In the genomic region with DNA sequence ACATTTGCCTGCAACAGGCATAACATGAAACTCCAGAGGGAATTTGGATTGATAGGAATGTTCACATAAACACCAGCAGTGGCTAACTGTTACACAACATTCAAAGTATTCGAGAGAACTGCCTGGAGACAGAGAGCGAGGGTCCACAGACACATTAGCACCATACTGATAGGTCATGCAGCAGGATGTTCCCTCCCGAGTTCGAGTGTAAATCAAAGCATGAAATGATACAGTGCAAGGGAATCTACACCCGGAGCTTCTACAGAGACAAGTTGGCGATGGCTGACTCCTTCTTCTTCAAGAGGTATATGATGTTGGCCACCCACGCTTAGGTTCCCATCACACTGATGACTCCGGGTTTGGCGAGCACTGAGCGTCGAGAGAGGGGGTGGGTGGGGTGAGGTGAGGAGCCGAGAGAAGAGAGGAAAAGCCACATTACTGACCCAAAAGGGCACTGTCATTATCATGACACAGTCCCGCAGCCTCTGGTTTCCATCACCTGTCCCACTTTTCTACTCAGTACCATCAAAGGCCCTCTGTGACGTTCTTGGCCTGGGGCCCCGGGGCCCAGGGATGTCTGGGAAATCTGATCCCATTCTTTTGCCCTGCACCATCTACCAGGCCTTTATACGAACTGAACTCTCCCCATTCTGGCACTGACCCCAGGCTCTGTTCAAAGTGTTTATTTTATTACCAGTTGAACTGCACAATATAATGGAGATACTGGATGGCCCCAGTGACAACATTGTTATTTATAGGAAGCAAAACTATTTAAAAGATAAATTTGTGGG, we compare ENCODE assay signal across 13 cellular contexts.
A peak's percentile ranks its signal among the peaks of the same experiment; 100 is the strongest.
DNase-seq lines count a peak whose midpoint lies in the region; ATAC-seq and TF ChIP-seq lines count a peak whose summit lies in the region.
"Had no signal": no experiment of that assay in that cellular context is flagged by ENCODE, and none has a peak within 500 bp of the region (broad histone marks: within the 10 kb centered on the region; RNA-seq: fewer than 3 reads in every experiment).

No MANE protein-coding gene starts in this region.

- H3K79me1 ChIP-seq in mesenchymal stem cell (replicated peaks; ENCODE audit: low read length, poor library complexity, severe bottlenecking) = no peaks in the 10 kb centered on the region

- in situ Hi-C loops in brain microvascular endothelial cell (cut with HindIII; ENCODE audit: low pct_ligation_motif_present, low sequenced_read_pairs) = no loop called here

- peak overlapping the region; percentile 16 for H2AK5ac ChIP-seq in mesenchymal stem cell (ENCODE audit: low read length, severe bottlenecking)

- ATAC-seq in body of pancreas (no peak), GM21737 (IDR thresholded peaks at IDR 0.05; ENCODE audit: unreplicated experiment) (no peak)
- ATAC-seq: activated CD8-positive, alpha-beta T cell treated with anti-CD3 and anti-CD28 coated beads, Interleukin-2, amount 10 ng/mL, durations not matched to agents 7 days and 5 days had no signal

- no peak overlapping the region for H2AFZ ChIP-seq in mesenchymal stem cell (ENCODE audit: low read depth, low read length)

- peak overlapping the region; percentile 94 for H4K91ac ChIP-seq in mesenchymal stem cell (ENCODE audit: low read length)

- intact Hi-C loops in body of pancreas (cut with DNase I) = no loop called here

- no peak overlapping the region for H3K4me2 ChIP-seq in mesenchymal stem cell (ENCODE audit: low read length, poor library complexity, severe bottlenecking)

- H3K36me3 ChIP-seq in brain microvascular endothelial cell (replicated peaks) (peaks cover 58% of the 10 kb centered on the region), mesenchymal stem cell (ENCODE audit: control insufficient read depth in 1 of 2, insufficient read depth in 2 of 2, low read depth in 1 of 2, low read length in 2 of 2) (peaks cover 0 to 84% of the 10 kb centered on the region in 2 experiments), tibial nerve (no peaks in the 10 kb centered on the region), body of pancreas (replicated peaks in 1 of 2; ENCODE audit: insufficient read depth in 1 of 2, low read depth in 2 of 2) (no peaks in the 10 kb centered on the region)

- H3K9ac ChIP-seq in mesenchymal stem cell (ENCODE audit: low read length) = peak overlapping the region; percentile 68

- H3K27me3 ChIP-seq in brain microvascular endothelial cell (replicated peaks) (no peaks in the 10 kb centered on the region), mesenchymal stem cell (ENCODE audit: control insufficient read depth in 1 of 2, insufficient read depth in 1 of 2, low read length in 2 of 2) (no peaks in the 10 kb centered on the region), tibial nerve (no peaks in the 10 kb centered on the region), body of pancreas (no peaks in the 10 kb centered on the region)

- peak overlapping the region; percentile 20 to 88 for H3K4ac ChIP-seq in mesenchymal stem cell (ENCODE audit: low read depth in 1 of 2, low read length in 2 of 2)

- peak overlapping the region; percentile 65 to 80 for H2BK12ac ChIP-seq in mesenchymal stem cell (ENCODE audit: low read length in 2 of 2)

- no peak overlapping the region for H3K14ac ChIP-seq in mesenchymal stem cell (ENCODE audit: low read length in 2 of 2)

- peak overlapping the region; percentile 81 for H4K8ac ChIP-seq in mesenchymal stem cell (ENCODE audit: low read length)

- peak overlapping the region; percentile 60 for H2BK15ac ChIP-seq in mesenchymal stem cell (ENCODE audit: low read depth, poor library complexity, severe bottlenecking)

- H2BK5ac ChIP-seq in mesenchymal stem cell (ENCODE audit: low read depth, low read length, poor library complexity, severe bottlenecking) = no peak overlapping the region

- no peak overlapping the region for H3K23ac ChIP-seq in mesenchymal stem cell (ENCODE audit: low read length in 2 of 2)

- H3K27ac ChIP-seq in brain microvascular endothelial cell (peak overlapping the region; percentile 57), mesenchymal stem cell (ENCODE audit: low read length, poor library complexity, severe bottlenecking) (peak overlapping the region; percentile 29), tibial nerve (peak overlapping the region in 3 of 4 donors; percentile 55 to 65 (median 64)), body of pancreas (no peak overlapping the region)

- H3K4me1 ChIP-seq in mesenchymal stem cell (ENCODE audit: control insufficient read depth, insufficient read depth, low read depth, low read length) = peaks cover 7% of the 10 kb centered on the region
- H3K4me1 ChIP-seq in tibial nerve = peaks cover 0 to 65% (median 5%) of the 10 kb centered on the region in 4 donors
- H3K4me1 ChIP-seq in body of pancreas = no peaks in the 10 kb centered on the region

- DNase-seq in M059J (ENCODE audit: low read depth) (peak; percentile 43), brain microvascular endothelial cell (peak; percentile 75), mesenchymal stem cell (peak; percentile 96), tibial nerve (ENCODE audit: low spot score in 2 of 2) (no peak), body of pancreas (no peak), NCI-H2171 treated with DMSO at 0.1 percent for 48 hours (lab: John Stamatoyannopoulos, UW) (no peak)
- DNase-seq: activated CD8-positive, alpha-beta T cell treated with anti-CD3 and anti-CD28 coated beads, Interleukin-2, amount 10 ng/mL, durations not matched to agents 7 days and 5 days; DND-41; endodermal cell; kidney; NCI-H1048; nucleus accumbens had no signal

- TF ChIP-seq POLR2A in tibial nerve (IDR thresholded peaks at IDR 0.05) (no peak), body of pancreas (IDR thresholded peaks at IDR 0.05) (no peak)

- 9% methylated on average over 12 of the region's 16 CpGs for WGBS in mesenchymal stem cell
- 66 to 73% methylated on average over 16 of the region's 16 CpGs for WGBS in tibial nerve, 2 donors
- 52 to 59% methylated on average over 16 of the region's 16 CpGs for WGBS in body of pancreas, 2 donors

- H2BK120ac ChIP-seq in mesenchymal stem cell (ENCODE audit: low read depth, low read length) = peak overlapping the region; percentile 85

- H3K18ac ChIP-seq in mesenchymal stem cell (ENCODE audit: low read depth in 1 of 2, low read length in 2 of 2) = peak overlapping the region; percentile 83 to 92

- TF ChIP-seq EP300 in tibial nerve (IDR thresholded peaks at IDR 0.05) = no peak

- H3K4me3 ChIP-seq in brain microvascular endothelial cell (ENCODE audit: low read depth, low read length) (no peak overlapping the region), mesenchymal stem cell (ENCODE audit: insufficient read depth in 1 of 2, low read depth in 1 of 2, low read length in 2 of 2) (no peak overlapping the region), tibial nerve (no peak overlapping the region), body of pancreas (no peak overlapping the region)

- no peaks in the 10 kb centered on the region for H3K9me3 ChIP-seq in mesenchymal stem cell (ENCODE audit: control insufficient read depth, low read length)
- no peaks in the 10 kb centered on the region for H3K9me3 ChIP-seq in tibial nerve
- no peaks in the 10 kb centered on the region for H3K9me3 ChIP-seq in body of pancreas

- TF ChIP-seq CTCF in brain microvascular endothelial cell (IDR thresholded peaks at IDR 0.05; ENCODE audit: low read depth, low read length, missing control alignments) (no peak), tibial nerve (IDR thresholded peaks at IDR 0.05) (no peak), body of pancreas (IDR thresholded peaks at IDR 0.05) (no peak)

Comparison
In these comparisons a context has a peak if more than half of its experiments do, and no peak if none do; other contexts are left out.
1. DNase-seq: peak in M059J (single experiment), brain microvascular endothelial cell (single experiment) and mesenchymal stem cell (single experiment); none in tibial nerve (0 of 2), body of pancreas (0 of 4) and NCI-H2171 treated with DMSO at 0.1 percent for 48 hours (single experiment).
2. H3K27ac ChIP-seq: peak in brain microvascular endothelial cell (single experiment), mesenchymal stem cell (single experiment) and tibial nerve (3 of 4); none in body of pancreas (0 of 4).